Comparison of ENCODE assay signal across 1 cellular context in genomic region chr5:179755022-179755421, GRCh38.
A peak's percentile ranks its signal among the peaks of the same experiment; 100 is the strongest.
TF ChIP-seq lines count a peak whose summit lies in the region.

No MANE protein-coding gene starts in this region.

TF ChIP-seq in HepG2, 621 proteins besides CTCF, POLR2A, EP300 and RAD21 (continued from another document and continues in another):
- TF ChIP-seq, protein P1, sequence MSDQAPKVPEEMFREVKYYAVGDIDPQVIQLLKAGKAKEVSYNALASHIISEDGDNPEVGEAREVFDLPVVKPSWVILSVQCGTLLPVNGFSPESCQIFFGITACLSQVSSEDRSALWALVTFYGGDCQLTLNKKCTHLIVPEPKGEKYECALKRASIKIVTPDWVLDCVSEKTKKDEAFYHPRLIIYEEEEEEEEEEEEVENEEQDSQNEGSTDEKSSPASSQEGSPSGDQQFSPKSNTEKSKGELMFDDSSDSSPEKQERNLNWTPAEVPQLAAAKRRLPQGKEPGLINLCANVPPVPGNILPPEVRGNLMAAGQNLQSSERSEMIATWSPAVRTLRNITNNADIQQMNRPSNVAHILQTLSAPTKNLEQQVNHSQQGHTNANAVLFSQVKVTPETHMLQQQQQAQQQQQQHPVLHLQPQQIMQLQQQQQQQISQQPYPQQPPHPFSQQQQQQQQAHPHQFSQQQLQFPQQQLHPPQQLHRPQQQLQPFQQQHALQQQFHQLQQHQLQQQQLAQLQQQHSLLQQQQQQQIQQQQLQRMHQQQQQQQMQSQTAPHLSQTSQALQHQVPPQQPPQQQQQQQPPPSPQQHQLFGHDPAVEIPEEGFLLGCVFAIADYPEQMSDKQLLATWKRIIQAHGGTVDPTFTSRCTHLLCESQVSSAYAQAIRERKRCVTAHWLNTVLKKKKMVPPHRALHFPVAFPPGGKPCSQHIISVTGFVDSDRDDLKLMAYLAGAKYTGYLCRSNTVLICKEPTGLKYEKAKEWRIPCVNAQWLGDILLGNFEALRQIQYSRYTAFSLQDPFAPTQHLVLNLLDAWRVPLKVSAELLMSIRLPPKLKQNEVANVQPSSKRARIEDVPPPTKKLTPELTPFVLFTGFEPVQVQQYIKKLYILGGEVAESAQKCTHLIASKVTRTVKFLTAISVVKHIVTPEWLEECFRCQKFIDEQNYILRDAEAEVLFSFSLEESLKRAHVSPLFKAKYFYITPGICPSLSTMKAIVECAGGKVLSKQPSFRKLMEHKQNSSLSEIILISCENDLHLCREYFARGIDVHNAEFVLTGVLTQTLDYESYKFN (CRISPR knock-in tag; conservative IDR thresholded peaks at IDR 0.05), result peak; percentile 87
- TF ChIP-seq GABPA (IDR thresholded peaks at IDR 0.05; ENCODE audit: low read depth, low read length) (no peak), GABPA (CRISPR knock-in tag; IDR thresholded peaks at IDR 0.05; ENCODE audit: low read depth) (peak; percentile 51), KAT8 (CRISPR knock-in tag; IDR thresholded peaks at IDR 0.05) (no peak), ZBTB39 (CRISPR knock-in tag; IDR thresholded peaks at IDR 0.05) (no peak), ETV5 (CRISPR knock-in tag; IDR thresholded peaks at IDR 0.05; ENCODE audit: borderline replicate concordance) (peak; percentile 76; the same call in 1 of the 2 replicates), NFIC (IDR thresholded peaks at IDR 0.05; ENCODE audit: low read length) (0 out of 2 replicates have a peak, but pooled peaks have one; percentile 39), SOX13 (IDR thresholded peaks at IDR 0.05) (peak; percentile 61; the same call in 1 of the 2 replicates), SOX13 (CRISPR knock-in tag; conservative IDR thresholded peaks at IDR 0.05 in 1 of 2, IDR thresholded peaks at IDR 0.05 in 1 of 2) (peak in 1 of 2 experiments; percentile 94; a peak in 2 of 4 replicates), NCOA2 (CRISPR knock-in tag; IDR thresholded peaks at IDR 0.05) (peak; percentile 43; the same call in 1 of the 2 replicates), NCOR1 (IDR thresholded peaks at IDR 0.05; ENCODE audit: borderline replicate concordance, low read length) (peak; percentile 71), IKZF4 (CRISPR knock-in tag; IDR thresholded peaks at IDR 0.05; ENCODE audit: borderline replicate concordance, low read depth, not compliant biosample characterization) (no peak), THAP11 (CRISPR knock-in tag; IDR thresholded peaks at IDR 0.05) (0 out of 2 replicates have a peak, but pooled peaks have one; percentile 23), KDM4B (CRISPR knock-in tag; IDR thresholded peaks at IDR 0.05) (no peak), ZNF614 (CRISPR knock-in tag; IDR thresholded peaks at IDR 0.05; ENCODE audit: borderline replicate concordance) (0 out of 2 replicates have a peak, but pooled peaks have one; percentile 78), ZNF703 (CRISPR knock-in tag; IDR thresholded peaks at IDR 0.05; ENCODE audit: borderline replicate concordance) (no peak), PAX8 (CRISPR knock-in tag; IDR thresholded peaks at IDR 0.05; ENCODE audit: borderline replicate concordance) (no peak), GFI1 (CRISPR knock-in tag; IDR thresholded peaks at IDR 0.05; ENCODE audit: borderline replicate concordance) (0 out of 2 replicates have a peak, but pooled peaks have one; percentile 41), FOXP1 (IDR thresholded peaks at IDR 0.05) (no peak), FOXP1 (CRISPR knock-in tag; IDR thresholded peaks at IDR 0.05) (0 out of 2 replicates have a peak, but pooled peaks have one; percentile 19), MAFK (conservative IDR thresholded peaks at IDR 0.05 in 1 of 2, IDR thresholded peaks at IDR 0.05 in 1 of 2; ENCODE audit: low read length in 2 of 2) (peak in 1 of 2 experiments; percentile 25; a peak in 1 of 4 replicates), HDAC2 (CRISPR knock-in tag; IDR thresholded peaks at IDR 0.05) (peak; percentile 58; the same call in 1 of the 2 replicates), FOXO1 (CRISPR knock-in tag; IDR thresholded peaks at IDR 0.05) (0 out of 2 replicates have a peak, but pooled peaks have one; percentile 41), STAT6 (CRISPR knock-in tag; IDR thresholded peaks at IDR 0.05; ENCODE audit: borderline replicate concordance) (no peak), SOX6 (IDR thresholded peaks at IDR 0.05) (no peak), SOX6 (CRISPR knock-in tag; IDR thresholded peaks at IDR 0.05) (peak; percentile 96), ZMYM2 (CRISPR knock-in tag; IDR thresholded peaks at IDR 0.05) (no peak), U2AF2 (IDR thresholded peaks at IDR 0.05; ENCODE audit: low read depth, low read length) (no peak), ARID5B (CRISPR knock-in tag; IDR thresholded peaks at IDR 0.05) (peak; percentile 72), ZNF550 (CRISPR knock-in tag; IDR thresholded peaks at IDR 0.05; ENCODE audit: borderline replicate concordance) (no peak), ZBTB33 (CRISPR knock-in tag; IDR thresholded peaks at IDR 0.05) (0 out of 2 replicates have a peak, but pooled peaks have one; percentile 25), ZNF451 (CRISPR knock-in tag; IDR thresholded peaks at IDR 0.05) (no peak), ARNT2 (CRISPR knock-in tag; IDR thresholded peaks at IDR 0.05; ENCODE audit: low read depth) (0 out of 2 replicates have a peak, but pooled peaks have one; percentile 19), MIXL1 (CRISPR knock-in tag; IDR thresholded peaks at IDR 0.05) (peak; percentile 77; the same call in 1 of the 2 replicates), RXRB (CRISPR knock-in tag; IDR thresholded peaks at IDR 0.05; ENCODE audit: borderline replicate concordance) (peak; percentile 74), HMGXB4 (CRISPR knock-in tag; IDR thresholded peaks at IDR 0.05; ENCODE audit: borderline replicate concordance in 1 of 2, low read depth in 1 of 2) (peak in 1 of 2 experiments; percentile 24; a peak in 1 of 4 replicates), MAFF (IDR thresholded peaks at IDR 0.05; ENCODE audit: low read depth, low read length) (0 out of 2 replicates have a peak, but pooled peaks have one; percentile 6), NR2C2 (CRISPR knock-in tag; IDR thresholded peaks at IDR 0.05; ENCODE audit: borderline replicate concordance) (peak; percentile 29; the same call in 1 of the 2 replicates), RCOR2 (CRISPR knock-in tag; IDR thresholded peaks at IDR 0.05) (peak; percentile 79), ZSCAN31 (CRISPR knock-in tag; IDR thresholded peaks at IDR 0.05; ENCODE audit: low read depth) (0 out of 2 replicates have a peak, but pooled peaks have one; percentile 28), PAWR (CRISPR knock-in tag; IDR thresholded peaks at IDR 0.05; ENCODE audit: borderline replicate concordance) (no peak), PHF5A (CRISPR knock-in tag; IDR thresholded peaks at IDR 0.05; ENCODE audit: low read depth, unreplicated experiment) (peak; percentile 87)
- TF ChIP-seq, protein P2, sequence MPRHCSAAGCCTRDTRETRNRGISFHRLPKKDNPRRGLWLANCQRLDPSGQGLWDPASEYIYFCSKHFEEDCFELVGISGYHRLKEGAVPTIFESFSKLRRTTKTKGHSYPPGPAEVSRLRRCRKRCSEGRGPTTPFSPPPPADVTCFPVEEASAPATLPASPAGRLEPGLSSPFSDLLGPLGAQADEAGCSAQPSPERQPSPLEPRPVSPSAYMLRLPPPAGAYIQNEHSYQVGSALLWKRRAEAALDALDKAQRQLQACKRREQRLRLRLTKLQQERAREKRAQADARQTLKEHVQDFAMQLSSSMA (CRISPR knock-in tag; IDR thresholded peaks at IDR 0.05), result no peak
- TF ChIP-seq, protein P3, sequence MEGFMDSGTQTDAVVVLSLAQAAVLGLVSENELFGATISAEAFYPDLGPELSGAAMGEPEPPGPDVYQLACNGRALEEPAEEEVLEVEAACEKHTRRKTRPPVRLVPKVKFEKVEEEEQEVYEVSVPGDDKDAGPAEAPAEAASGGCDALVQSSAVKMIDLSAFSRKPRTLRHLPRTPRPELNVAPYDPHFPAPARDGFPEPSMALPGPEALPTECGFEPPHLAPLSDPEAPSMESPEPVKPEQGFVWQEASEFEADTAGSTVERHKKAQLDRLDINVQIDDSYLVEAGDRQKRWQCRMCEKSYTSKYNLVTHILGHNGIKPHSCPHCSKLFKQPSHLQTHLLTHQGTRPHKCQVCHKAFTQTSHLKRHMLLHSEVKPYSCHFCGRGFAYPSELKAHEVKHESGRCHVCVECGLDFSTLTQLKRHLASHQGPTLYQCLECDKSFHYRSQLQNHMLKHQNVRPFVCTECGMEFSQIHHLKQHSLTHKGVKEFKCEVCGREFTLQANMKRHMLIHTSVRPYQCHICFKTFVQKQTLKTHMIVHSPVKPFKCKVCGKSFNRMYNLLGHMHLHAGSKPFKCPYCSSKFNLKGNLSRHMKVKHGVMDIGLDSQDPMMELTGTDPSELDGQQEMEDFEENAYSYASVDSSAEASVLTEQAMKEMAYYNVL (CRISPR knock-in tag; IDR thresholded peaks at IDR 0.05; ENCODE audit: borderline replicate concordance), result peak; percentile 92; the same call in 1 of the 2 replicates
